ENCODE assay signal across 18 cellular contexts in the genomic region with DNA sequence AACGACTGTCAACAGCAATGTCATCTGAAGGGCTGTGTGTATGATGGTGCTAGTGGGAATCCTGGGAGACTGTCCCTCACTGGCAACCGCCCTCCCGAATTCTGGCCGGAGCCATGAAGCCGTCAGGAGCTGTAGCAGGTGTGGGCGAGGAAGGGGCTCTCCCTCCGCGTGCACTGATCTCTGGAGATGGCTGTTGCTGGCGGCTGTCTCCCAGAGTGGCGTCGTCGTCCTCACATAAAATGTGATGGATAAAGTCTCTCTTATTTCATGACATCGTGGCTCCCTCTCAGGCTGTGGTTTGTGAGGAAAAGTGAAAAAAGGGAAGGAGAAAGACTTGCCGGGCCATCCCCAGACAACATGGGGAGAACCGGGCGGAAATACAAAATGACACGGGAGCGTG.
"Had no signal": no experiment of that assay in that cellular context is flagged by ENCODE, and none has a peak within 500 bp of the region (broad histone marks: within the 10 kb centered on the region; RNA-seq: fewer than 3 reads in every experiment).

No MANE protein-coding gene starts in this region.

- H3K9me3 ChIP-seq: left lung, mucosa of descending colon had no signal

- H3K4me2 ChIP-seq: hepatocyte had no signal

- H3K9me3 Mint-ChIP-seq: activated CD4-positive, alpha-beta T cell treated with anti-CD3 and anti-CD28 coated beads, Interleukin-2, amount 10 ng/mL, durations not matched to agents 24 days and 14 days; activated naive CD4-positive, alpha-beta T cell treated with anti-CD3 and anti-CD28 coated beads, Interleukin-2, amount 50 U/mL, for 24 hours; activated T-cell treated with anti-CD3 and anti-CD28 coated beads, Interleukin-2, amount 50 U/mL, for 4 hours; dendritic cell treated with granulocyte-macrophage colony-stimulating factor and Interleukin-4, amounts not matched to agents 40 ng/mL and 50 ng/mL, for 4 days; naive B cell had no signal

- H3K36me3 Mint-ChIP-seq: activated naive CD4-positive, alpha-beta T cell treated with anti-CD3 and anti-CD28 coated beads, Interleukin-2, amount 50 U/mL, for 24 hours had no signal

- H3K27me3 ChIP-seq: hepatocyte, left lung had no signal

- DNase-seq: activated CD4-positive, alpha-beta T cell treated with anti-CD3 and anti-CD28 coated beads, Interleukin-2, amount 10 ng/mL, durations not matched to agents 24 days and 14 days; activated gamma-delta T cell; activated T-cell treated with anti-CD3 and anti-CD28 coated beads, Interleukin-2, amount 50 U/mL, for 4 hours; effector CD8-positive, alpha-beta T cell; mammary epithelial cell; naive B cell; nucleus accumbens; retina; stimulated activated naive CD8-positive, alpha-beta T cell treated with anti-CD3 and anti-CD28 coated beads, Interleukin-15, Interleukin-2, amounts not matched to agents 100 U/mL and 50 U/mL, for 24 hours; substantia nigra; SW 1271; T-helper 2 cell; trophoblast cell had no signal

- H3K27ac Mint-ChIP-seq: activated CD4-positive, alpha-beta T cell treated with anti-CD3 and anti-CD28 coated beads, Interleukin-2, amount 10 ng/mL, durations not matched to agents 24 days and 14 days; activated naive CD4-positive, alpha-beta T cell treated with anti-CD3 and anti-CD28 coated beads, Interleukin-2, amount 50 U/mL, for 24 hours; dendritic cell treated with granulocyte-macrophage colony-stimulating factor and Interleukin-4, amounts not matched to agents 40 ng/mL and 50 ng/mL, for 4 days had no signal

- H3K4me3 ChIP-seq: hepatocyte, left lung, mucosa of descending colon had no signal

- H3K4me1 Mint-ChIP-seq: activated CD4-positive, alpha-beta T cell treated with anti-CD3 and anti-CD28 coated beads, Interleukin-2, amount 10 ng/mL, durations not matched to agents 24 days and 14 days; activated naive CD4-positive, alpha-beta T cell treated with anti-CD3 and anti-CD28 coated beads, Interleukin-2, amount 50 U/mL, for 24 hours had no signal

- H3K27ac ChIP-seq: hepatocyte, left lung had no signal

- H2AFZ ChIP-seq: hepatocyte had no signal

- H3K27me3 Mint-ChIP-seq: activated CD4-positive, alpha-beta T cell treated with anti-CD3 and anti-CD28 coated beads, Interleukin-2, amount 10 ng/mL, durations not matched to agents 24 days and 14 days; activated naive CD4-positive, alpha-beta T cell treated with anti-CD3 and anti-CD28 coated beads, Interleukin-2, amount 50 U/mL, for 24 hours; dendritic cell treated with granulocyte-macrophage colony-stimulating factor and Interleukin-4, amounts not matched to agents 40 ng/mL and 50 ng/mL, for 4 days; naive B cell had no signal

- H3K4me3 Mint-ChIP-seq: activated CD4-positive, alpha-beta T cell treated with anti-CD3 and anti-CD28 coated beads, Interleukin-2, amount 10 ng/mL, durations not matched to agents 24 days and 14 days; activated naive CD4-positive, alpha-beta T cell treated with anti-CD3 and anti-CD28 coated beads, Interleukin-2, amount 50 U/mL, for 24 hours; activated T-cell treated with anti-CD3 and anti-CD28 coated beads, Interleukin-2, amount 50 U/mL, for 4 hours; dendritic cell treated with granulocyte-macrophage colony-stimulating factor and Interleukin-4, amounts not matched to agents 40 ng/mL and 50 ng/mL, for 4 days; naive B cell had no signal

- H3K79me2 ChIP-seq: hepatocyte had no signal

- ATAC-seq: activated T-cell treated with anti-CD3 and anti-CD28 coated beads, Interleukin-2, amount 50 U/mL, for 4 hours; left lung; mucosa of descending colon; stimulated activated naive CD8-positive, alpha-beta T cell treated with anti-CD3 and anti-CD28 coated beads, Interleukin-15, Interleukin-2, amounts not matched to agents 100 U/mL and 50 U/mL, for 24 hours had no signal

- H3K4me1 ChIP-seq: left lung had no signal
